Comparison of ENCODE assay signal across 17 cellular contexts in genomic region chr3:195198424-195199346, GRCh38.
DNase-seq lines count a peak whose midpoint lies in the region; ATAC-seq, FAIRE-seq and TF ChIP-seq lines count a peak whose summit lies in the region.
"Had no signal": no experiment of that assay in that cellular context is flagged by ENCODE, and none has a peak within 500 bp of the region (broad histone marks: within the 10 kb centered on the region; RNA-seq: fewer than 3 reads in every experiment).

No MANE protein-coding gene starts in this region.

- no peak for TF ChIP-seq EP300 in A549 (IDR thresholded peaks at IDR 0.05)

- H3K4me2 ChIP-seq in A549, result peak overlapping the region; percentile 34
- no peak overlapping the region for H3K4me2 ChIP-seq in IMR-90 (ENCODE audit: low read depth, low read length)
- H3K4me2 ChIP-seq in mammary epithelial cell (ENCODE audit: insufficient read depth, low read depth, low read length), result peak overlapping the region; percentile 44

- H3K36me3 Mint-ChIP-seq in neural crest cell (ENCODE audit: low read depth) (peaks cover 9% of the 10 kb centered on the region), natural killer cell (no peaks in the 10 kb centered on the region)
- H3K36me3 Mint-ChIP-seq in stimulated activated effector memory CD8-positive, alpha-beta T cell treated with anti-CD3 and anti-CD28 coated beads, Interleukin-12 subunit alpha, Interleukin-12 subunit beta, amount 100 ng/mL, for 72 hours, result no peaks in the 10 kb centered on the region

- H3K27me3 ChIP-seq in IMR-90 (ENCODE audit: control insufficient read depth, insufficient read depth, low read length) (no peaks in the 10 kb centered on the region), mammary epithelial cell (ENCODE audit: insufficient read depth, low read length) (no peaks in the 10 kb centered on the region), MG63 (no peaks in the 10 kb centered on the region)
- H3K27me3 ChIP-seq: colonic mucosa, testis had no signal

- H3K14ac ChIP-seq in IMR-90 (replicated peaks; ENCODE audit: low read depth, low read length), result peak overlapping the region; percentile 82

- peak overlapping the region; percentile 64; the same call in 1 of the 2 replicates for H3K23ac ChIP-seq in IMR-90 (ENCODE audit: low read depth, low read length)

- H4K20me1 ChIP-seq in IMR-90 (ENCODE audit: insufficient read depth, low read length), result no peaks in the 10 kb centered on the region
- H4K20me1 ChIP-seq in mammary epithelial cell (ENCODE audit: insufficient read depth, low read length), result no peaks in the 10 kb centered on the region

- peak overlapping the region; percentile 92 for H2AK5ac ChIP-seq in IMR-90 (ENCODE audit: low read depth, low read length)

- no peak for FAIRE-seq in A549 (lab: Jason Lieb, UNC)

- TF ChIP-seq CTCF in A549 (IDR thresholded peaks at IDR 0.05), result no peak
- TF ChIP-seq CTCF in IMR-90 (conservative IDR thresholded peaks at IDR 0.05; ENCODE audit: low read depth, low read length), result no peak
- TF ChIP-seq CTCF in mammary epithelial cell (conservative IDR thresholded peaks at IDR 0.05 in 1 of 2, IDR thresholded peaks at IDR 0.05 in 1 of 2; ENCODE audit: extremely low read depth in 1 of 2, insufficient read depth in 1 of 2, low read depth in 1 of 2, low read length in 2 of 2), result no peak
- TF ChIP-seq CTCF in neural crest cell (conservative IDR thresholded peaks at IDR 0.05), result no peak
- TF ChIP-seq CTCF in natural killer cell (IDR thresholded peaks at IDR 0.05), result no peak

- H3K56ac ChIP-seq in IMR-90 (ENCODE audit: extremely low read depth, insufficient read depth, low read length), result 0 out of 2 replicates have a peak overlapping the region, but pooled peaks have one; percentile 21

- H3K27ac ChIP-seq in A549 (peak overlapping the region; percentile 12 to 73; a peak in 4 of 6 replicates), IMR-90 (ENCODE audit: insufficient read depth, low read length) (peak overlapping the region; percentile 45; the same call in 1 of the 2 replicates), mammary epithelial cell (ENCODE audit: insufficient read depth, low read depth, low read length) (no peak overlapping the region)
- H3K27ac ChIP-seq: colonic mucosa, testis had no signal

- H3K9me3 Mint-ChIP-seq in neural crest cell (no peaks in the 10 kb centered on the region), natural killer cell (no peaks in the 10 kb centered on the region)
- H3K9me3 Mint-ChIP-seq in stimulated activated effector memory CD8-positive, alpha-beta T cell treated with anti-CD3 and anti-CD28 coated beads, Interleukin-12 subunit alpha, Interleukin-12 subunit beta, amount 100 ng/mL, for 72 hours, result no peaks in the 10 kb centered on the region
- H3K9me3 Mint-ChIP-seq: activated CD4-positive, alpha-beta T cell treated with anti-CD3 and anti-CD28 coated beads, Interleukin-2, amount 10 ng/mL, durations not matched to agents 7 days and 5 days; activated T-cell treated with anti-CD3 and anti-CD28 coated beads, Interleukin-2, amount 50 U/mL, for 72 hours; T-helper 2 cell treated with Interferon-gamma antibody and Interleukin-4, amounts not matched to agents 5 μg/mL and 100 μg/mL, for 36 hours had no signal

- H3K4me1 Mint-ChIP-seq in neural crest cell, result peaks cover 59% of the 10 kb centered on the region
- peaks cover 31% of the 10 kb centered on the region for H3K4me1 Mint-ChIP-seq in stimulated activated effector memory CD8-positive, alpha-beta T cell treated with anti-CD3 and anti-CD28 coated beads, Interleukin-12 subunit alpha, Interleukin-12 subunit beta, amount 100 ng/mL, for 72 hours
- H3K4me1 Mint-ChIP-seq in natural killer cell, result peaks cover 27 to 31% of the 10 kb centered on the region in 2 donors

- H2BK20ac ChIP-seq in IMR-90 (ENCODE audit: low read depth, low read length), result peak overlapping the region; percentile 89

- peak overlapping the region; percentile 99 for H2BK5ac ChIP-seq in IMR-90 (ENCODE audit: low read depth, low read length, poor library complexity, severe bottlenecking)

- peak overlapping the region; percentile 70 for H4K91ac ChIP-seq in IMR-90 (ENCODE audit: insufficient read depth, low read depth, low read length)

- peaks cover 12% of the 10 kb centered on the region for H3K79me2 ChIP-seq in mammary epithelial cell (ENCODE audit: insufficient read depth, low read length)

- peaks cover 16% of the 10 kb centered on the region for H3K9me1 ChIP-seq in IMR-90 (ENCODE audit: insufficient read depth, low read length)

- H3K27me3 Mint-ChIP-seq in neural crest cell (ENCODE audit: low read depth) (no peaks in the 10 kb centered on the region), natural killer cell (ENCODE audit: low read depth in 2 of 2) (no peaks in the 10 kb centered on the region)
- H3K27me3 Mint-ChIP-seq: activated CD4-positive, alpha-beta T cell treated with anti-CD3 and anti-CD28 coated beads, Interleukin-2, amount 10 ng/mL, durations not matched to agents 7 days and 5 days had no signal

- H3K4me3 ChIP-seq in A549 (no peak overlapping the region), IMR-90 (ENCODE audit: insufficient read depth, low read depth, low read length) (no peak overlapping the region), mammary epithelial cell (replicated peaks in 1 of 3; ENCODE audit: insufficient read depth in 1 of 3, low read depth in 2 of 3, low read length in 3 of 3) (no peak overlapping the region), MG63 (no peak overlapping the region)
- H3K4me3 ChIP-seq: colonic mucosa, testis had no signal

- peak overlapping the region; percentile 91 for H4K5ac ChIP-seq in IMR-90 (ENCODE audit: low read depth, low read length)

- peak overlapping the region; percentile 88 for H3K4ac ChIP-seq in IMR-90 (ENCODE audit: low read depth, low read length)

- H3K79me1 ChIP-seq in IMR-90 (ENCODE audit: low read depth in 1 of 2, low read length in 2 of 2), result peaks cover 34 to 66% of the 10 kb centered on the region in 2 experiments; a peak in 3 of 4 replicates

- no peak for TF ChIP-seq RAD21 in A549 (conservative IDR thresholded peaks at IDR 0.05 in 1 of 2, IDR thresholded peaks at IDR 0.05 in 1 of 2)
- TF ChIP-seq RAD21 in IMR-90 (IDR thresholded peaks at IDR 0.05; ENCODE audit: low read length), result no peak

- H3K27ac Mint-ChIP-seq in neural crest cell (ENCODE audit: unreplicated experiment), result no peak overlapping the region
- H3K27ac Mint-ChIP-seq in stimulated activated effector memory CD8-positive, alpha-beta T cell treated with anti-CD3 and anti-CD28 coated beads, Interleukin-12 subunit alpha, Interleukin-12 subunit beta, amount 100 ng/mL, for 72 hours, result no peak overlapping the region
- peak overlapping the region in 1 of 2 donors; percentile 46 for H3K27ac Mint-ChIP-seq in natural killer cell
- H3K27ac Mint-ChIP-seq: activated CD4-positive, alpha-beta T cell treated with anti-CD3 and anti-CD28 coated beads, Interleukin-2, amount 10 ng/mL, durations not matched to agents 7 days and 5 days; activated T-cell treated with anti-CD3 and anti-CD28 coated beads, Interleukin-2, amount 50 U/mL, for 72 hours; T-helper 2 cell treated with Interferon-gamma antibody and Interleukin-4, amounts not matched to agents 5 μg/mL and 100 μg/mL, for 36 hours had no signal

- H3K9me3 ChIP-seq in A549 (no peaks in the 10 kb centered on the region), IMR-90 (ENCODE audit: control insufficient read depth, insufficient read depth, low read length) (no peaks in the 10 kb centered on the region), mammary epithelial cell (replicated peaks; ENCODE audit: insufficient read depth, low read length) (no peaks in the 10 kb centered on the region), MG63 (no peaks in the 10 kb centered on the region)
- H3K9me3 ChIP-seq: colonic mucosa, testis had no signal

- TF ChIP-seq POLR2A in A549 (IDR thresholded peaks at IDR 0.05; ENCODE audit: low read length) (no peak), IMR-90 (IDR thresholded peaks at IDR 0.05; ENCODE audit: low read depth, low read length) (no peak)

- peak overlapping the region; percentile 79 for H2AFZ ChIP-seq in IMR-90 (replicated peaks; ENCODE audit: low read length, poor library complexity)
- H2AFZ ChIP-seq in mammary epithelial cell (ENCODE audit: low read depth, low read length), result no peak overlapping the region

- no peak for ATAC-seq in A549
- ATAC-seq in IMR-90 (ENCODE audit: low read depth), result no peak
- ATAC-seq in stimulated activated effector memory CD8-positive, alpha-beta T cell treated with anti-CD3 and anti-CD28 coated beads, Interleukin-12 subunit alpha, Interleukin-12 subunit beta, amount 100 ng/mL, for 72 hours, result no peak
- ATAC-seq in natural killer cell, result no peak
- ATAC-seq: activated T-cell treated with anti-CD3 and anti-CD28 coated beads, Interleukin-2, amount 50 U/mL, for 72 hours had no signal

- no peaks in the 10 kb centered on the region for H3K36me3 ChIP-seq in IMR-90 (ENCODE audit: control insufficient read depth, insufficient read depth, low read length)
- no peaks in the 10 kb centered on the region for H3K36me3 ChIP-seq in mammary epithelial cell (ENCODE audit: insufficient read depth, low read length)
- 0 out of 2 replicates have a peak, but pooled peaks cover 2% of the 10 kb centered on the region for H3K36me3 ChIP-seq in MG63
- H3K36me3 ChIP-seq: colonic mucosa had no signal

- POLR2A ChIA-PET in A549 (lab: Yijun Ruan, JAX) (no interaction called here), IMR-90 (lab: Charles Lee; ENCODE audit: unreplicated experiment) (no interaction called here)

- H3K4me1 ChIP-seq in A549 (peaks cover 20% of the 10 kb centered on the region), IMR-90 (ENCODE audit: control insufficient read depth, insufficient read depth, low read length) (peaks cover 22% of the 10 kb centered on the region), mammary epithelial cell (ENCODE audit: insufficient read depth, low read length) (peaks cover 24% of the 10 kb centered on the region)
- H3K4me1 ChIP-seq: colonic mucosa, testis had no signal

- intact Hi-C loops in IMR-90 (cut with micrococcal nuclease) (loop anchor here (5.0 kb wide), 1 partner anchor 91 kb away; no protein-coding TSS in a partner anchor), mammary epithelial cell (cut with micrococcal nuclease) (no loop called here), natural killer cell (cut with micrococcal nuclease) (no loop called here)

- dilution Hi-C loops in IMR-90 (cut with HindIII; ENCODE audit: low sequenced_read_pairs, unreplicated experiment), result no loop called here
- dilution Hi-C loops in mammary epithelial cell (cut with HindIII; ENCODE audit: low sequenced_read_pairs), result no loop called here

- 91% methylated on average over 19 of the region's 19 CpGs for WGBS in A549 (ENCODE audit: missing lambda C conversion rate)
- 80% methylated on average over 1 of the region's 19 CpGs; no CpG with 5 or more reads in 1 of the 2 experiments for WGBS in IMR-90 (ENCODE audit: extremely low coverage in 2 of 2, insufficient read length in 1 of 2), 2 experiments
- 96% methylated on average over 19 of the region's 19 CpGs for WGBS in mammary epithelial cell (ENCODE audit: low coverage, missing lambda C conversion rate)

- BruUV-seq in IMR-90 (replicated peaks; lab: Mats Ljungman, UMichigan) (no TSS peak), mammary epithelial cell (replicated peaks; lab: Mats Ljungman, UMichigan) (no TSS peak)

- peak overlapping the region; percentile 66 for H3K18ac ChIP-seq in IMR-90 (ENCODE audit: low read depth, low read length)

- DNase-seq in A549 (ENCODE audit: low read depth in 1 of 2, low spot score in 1 of 2) (no peak), IMR-90 (no peak), mammary epithelial cell (no peak), neural crest cell (ENCODE audit: low read depth, low spot score) (no peak), Kasumi-1 (lab: John Stamatoyannopoulos, UW) (no peak), MG63 (no peak), natural killer cell (no peak)
- no peak for DNase-seq in stimulated activated effector memory CD8-positive, alpha-beta T cell treated with anti-CD3 and anti-CD28 coated beads, Interleukin-12 subunit alpha, Interleukin-12 subunit beta, amount 100 ng/mL, for 72 hours (ENCODE audit: low spot score in 2 of 2)
- DNase-seq: activated CD4-positive, alpha-beta T cell treated with anti-CD3 and anti-CD28 coated beads, Interleukin-2, amount 10 ng/mL, durations not matched to agents 7 days and 5 days; activated T-cell treated with anti-CD3 and anti-CD28 coated beads, Interleukin-2, amount 50 U/mL, for 72 hours; colonic mucosa; NCI-H2081 treated with DMSO at 0.1 percent for 48 hours; NCI-H748 treated with DMSO at 0.1 percent for 48 hours; RPMI8226; stimulated activated CD4-positive, alpha-beta T cell treated with anti-CD3 and anti-CD28 coated beads, Interleukin-2, amount 100 ng/mL, for 24 hours; testis had no signal

- peak overlapping the region; percentile 50 for H3K4me3 Mint-ChIP-seq in neural crest cell
- H3K4me3 Mint-ChIP-seq in stimulated activated effector memory CD8-positive, alpha-beta T cell treated with anti-CD3 and anti-CD28 coated beads, Interleukin-12 subunit alpha, Interleukin-12 subunit beta, amount 100 ng/mL, for 72 hours, result no peak overlapping the region
- no peak overlapping the region for H3K4me3 Mint-ChIP-seq in natural killer cell
- H3K4me3 Mint-ChIP-seq: activated CD4-positive, alpha-beta T cell treated with anti-CD3 and anti-CD28 coated beads, Interleukin-2, amount 10 ng/mL, durations not matched to agents 7 days and 5 days; activated T-cell treated with anti-CD3 and anti-CD28 coated beads, Interleukin-2, amount 50 U/mL, for 72 hours; T-helper 2 cell treated with Interferon-gamma antibody and Interleukin-4, amounts not matched to agents 5 μg/mL and 100 μg/mL, for 36 hours had no signal

- H3K9ac ChIP-seq in IMR-90 (ENCODE audit: low read depth, low read length) (0 out of 2 replicates have a peak overlapping the region, but pooled peaks have one; percentile 12), mammary epithelial cell (ENCODE audit: insufficient read depth, low read length) (no peak overlapping the region)

- in situ Hi-C loops in IMR-90 (cut with MboI; ENCODE audit: low sequenced_read_pairs) (no loop called here), mammary epithelial cell (cut with MboI; ENCODE audit: low sequenced_read_pairs in 2 of 2) (no loop called here)

- CTCF ChIA-PET in A549 (lab: Yijun Ruan, JAX), result interaction anchor here (0.6 to 1.3 kb wide), 2 partner anchors 9 to 14 kb away, joined by 3 to 4 read pairs; no protein-coding TSS in a partner anchor
- CTCF ChIA-PET in IMR-90 (lab: Yijun Ruan, JAX), result no interaction called here
- CTCF ChIA-PET in mammary epithelial cell (lab: Charles Lee; ENCODE audit: low non-redundant PET), result no interaction called here

- H4K8ac ChIP-seq in IMR-90 (ENCODE audit: low read depth in 2 of 2, low read length in 2 of 2), result peak overlapping the region; percentile 18 to 78

- H2BK15ac ChIP-seq in IMR-90 (ENCODE audit: low read depth, low read length), result peak overlapping the region; percentile 95; the same call in 2 of the 3 replicates

- H2BK120ac ChIP-seq in IMR-90 (ENCODE audit: low read depth, low read length), result peak overlapping the region; percentile 89

- peak overlapping the region; percentile 93 for H2AK9ac ChIP-seq in IMR-90 (replicated peaks; ENCODE audit: low read depth, low read length, poor library complexity)
